In the genomic region with DNA sequence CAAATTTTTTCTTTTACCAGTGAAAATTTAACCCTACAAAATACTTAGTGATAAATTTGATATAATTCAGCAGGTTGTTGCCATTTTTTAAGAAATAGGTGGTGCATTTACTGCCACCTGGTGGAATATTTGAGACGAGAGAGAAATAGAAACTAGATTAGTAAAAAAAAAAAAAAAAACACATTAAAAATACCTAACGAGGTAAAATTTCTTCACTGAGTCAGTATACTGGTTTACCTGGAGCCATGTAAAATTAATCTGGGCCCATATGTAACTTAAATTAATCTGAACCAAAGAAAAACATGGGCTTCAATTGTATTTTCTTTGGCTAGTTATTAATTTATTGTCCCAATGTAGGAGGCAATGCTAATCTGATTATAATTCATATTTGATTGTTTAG, we compare ENCODE assay signal across 9 cellular contexts.
DNase-seq lines count a peak whose midpoint lies in the region; ATAC-seq and TF ChIP-seq lines count a peak whose summit lies in the region.
"Had no signal": no experiment of that assay in that cellular context is flagged by ENCODE, and none has a peak within 500 bp of the region (broad histone marks: within the 10 kb centered on the region; RNA-seq: fewer than 3 reads in every experiment).

No MANE protein-coding gene starts in this region.

- H3K27me3 ChIP-seq in mammary epithelial cell (ENCODE audit: insufficient read depth, low read length): no peaks in the 10 kb centered on the region

- no peaks in the 10 kb centered on the region for H3K9me3 Mint-ChIP-seq in nephron progenitor cell
- H3K9me3 Mint-ChIP-seq: activated T-cell treated with anti-CD3 and anti-CD28 coated beads, Interleukin-2, amount 50 U/mL, for 72 hours had no signal

- peaks cover under 1% of the 10 kb centered on the region for H3K4me1 Mint-ChIP-seq in nephron progenitor cell

- peak overlapping the region; percentile 35 for H3K4me2 ChIP-seq in mammary epithelial cell (ENCODE audit: insufficient read depth, low read depth, low read length)

- ATAC-seq in HG02759 (IDR thresholded peaks at IDR 0.05; ENCODE audit: unreplicated experiment): no peak
- no peak for ATAC-seq in HG03025 (IDR thresholded peaks at IDR 0.05; ENCODE audit: low FRiP score, unreplicated experiment)
- ATAC-seq: activated T-cell treated with anti-CD3 and anti-CD28 coated beads, Interleukin-2, amount 50 U/mL, for 72 hours had no signal

- CTCF ChIA-PET in mammary epithelial cell (lab: Charles Lee; ENCODE audit: low non-redundant PET): no interaction called here

- in situ Hi-C loops in mammary epithelial cell (cut with MboI; ENCODE audit: low sequenced_read_pairs in 2 of 2): loop anchor here (10.0 to 25.0 kb wide), 3 partner anchors 423 to 630 kb away; no protein-coding TSS in a partner anchor

- BruUV-seq in mammary epithelial cell (replicated peaks; lab: Mats Ljungman, UMichigan): no TSS peak

- TF ChIP-seq CTCF in mammary epithelial cell (conservative IDR thresholded peaks at IDR 0.05 in 1 of 2, IDR thresholded peaks at IDR 0.05 in 1 of 2; ENCODE audit: extremely low read depth in 1 of 2, insufficient read depth in 1 of 2, low read depth in 1 of 2, low read length in 2 of 2) (peak; percentile 36 to 49), nephron progenitor cell (IDR thresholded peaks at IDR 0.05) (peak; percentile 66)

- DNase-seq in NCI-H82 (lab: John Stamatoyannopoulos, UW): peak; percentile 45
- no peak for DNase-seq in NCI-H82 treated with DMSO at 0.1 percent for 48 hours (lab: John Stamatoyannopoulos, UW; ENCODE audit: unreplicated experiment)
- peak; percentile 30 for DNase-seq in NCI-H1105 (lab: John Stamatoyannopoulos, UW)
- peak; percentile 10 for DNase-seq in mammary epithelial cell
- DNase-seq in nephron progenitor cell: peak; percentile 3
- no peak for DNase-seq in stimulated activated naive CD4-positive, alpha-beta T cell treated with Interleukin-2 at 50 U/mL for 16 hours (lab: John Stamatoyannopoulos, UW)

- H3K4me3 Mint-ChIP-seq in nephron progenitor cell: no peak overlapping the region
- H3K4me3 Mint-ChIP-seq: activated T-cell treated with anti-CD3 and anti-CD28 coated beads, Interleukin-2, amount 50 U/mL, for 72 hours had no signal

- no peak overlapping the region for H2AFZ ChIP-seq in mammary epithelial cell (ENCODE audit: low read depth, low read length)

- intact Hi-C loops in mammary epithelial cell (cut with micrococcal nuclease): loop anchor here (1.0 to 5.0 kb wide), 4 partner anchors 187 to 629 kb away; no protein-coding TSS in a partner anchor

- H4K20me1 ChIP-seq in mammary epithelial cell (ENCODE audit: insufficient read depth, low read length): no peaks in the 10 kb centered on the region

- no peaks in the 10 kb centered on the region for H3K36me3 ChIP-seq in mammary epithelial cell (ENCODE audit: insufficient read depth, low read length)

- H3K79me2 ChIP-seq in mammary epithelial cell (ENCODE audit: insufficient read depth, low read length): no peaks in the 10 kb centered on the region

- no peaks in the 10 kb centered on the region for H3K27me3 Mint-ChIP-seq in nephron progenitor cell (ENCODE audit: low read depth, poor library complexity)

- no peak overlapping the region for H3K9ac ChIP-seq in mammary epithelial cell (ENCODE audit: insufficient read depth, low read length)

- no peaks in the 10 kb centered on the region for H3K4me1 ChIP-seq in mammary epithelial cell (ENCODE audit: insufficient read depth, low read length)

- dilution Hi-C loops in mammary epithelial cell (cut with HindIII; ENCODE audit: low sequenced_read_pairs): no loop called here

- H3K9me3 ChIP-seq in mammary epithelial cell (replicated peaks; ENCODE audit: insufficient read depth, low read length): no peaks in the 10 kb centered on the region

- H3K36me3 Mint-ChIP-seq in nephron progenitor cell (ENCODE audit: low read depth): no peaks in the 10 kb centered on the region

- H3K27ac Mint-ChIP-seq in nephron progenitor cell: no peak overlapping the region
- H3K27ac Mint-ChIP-seq: activated T-cell treated with anti-CD3 and anti-CD28 coated beads, Interleukin-2, amount 50 U/mL, for 72 hours had no signal

- H3K27ac ChIP-seq in mammary epithelial cell (ENCODE audit: insufficient read depth, low read depth, low read length): no peak overlapping the region

- WGBS in mammary epithelial cell (ENCODE audit: low coverage, missing lambda C conversion rate): 0% methylated on average over 2 of the region's 2 CpGs

- no peak overlapping the region for H3K4me3 ChIP-seq in mammary epithelial cell (replicated peaks in 1 of 3; ENCODE audit: insufficient read depth in 1 of 3, low read depth in 2 of 3, low read length in 3 of 3)

Comparison
In these comparisons a context has a peak if more than half of its experiments do, and no peak if none do; other contexts are left out.
1. DNase-seq: peak in NCI-H82 (single experiment), NCI-H1105 (single experiment), mammary epithelial cell (single experiment) and nephron progenitor cell (single experiment); none in NCI-H82 treated with DMSO at 0.1 percent for 48 hours (single experiment) and stimulated activated naive CD4-positive, alpha-beta T cell treated with Interleukin-2 at 50 U/mL for 16 hours (single experiment).